In genomic region chr19:40802300-40803169, GRCh38 we compare ENCODE assay signal across 8 cellular contexts. TPM values are rescaled to one million over a fixed set of nuclear protein-coding genes. Genes with fewer than 3 reads are reported as not detected.
A peak's percentile ranks its signal among the peaks of the same experiment; 100 is the strongest.
DNase-seq lines count a peak whose midpoint lies in the region; ATAC-seq and TF ChIP-seq lines count a peak whose summit lies in the region.

No MANE protein-coding gene starts in this region.

- H3K9me3 ChIP-seq in T-helper 17 cell (ENCODE audit: control insufficient read depth, low read length, poor library complexity, severe bottlenecking) (no peaks in the 10 kb centered on the region), prostate gland (no peaks in the 10 kb centered on the region)

- peak overlapping the region; percentile 72 to 97 for H3K27ac ChIP-seq in prostate gland

- H3K4me3 ChIP-seq in GM06990 (replicated peaks; ENCODE audit: low read depth, low read length) (peak overlapping the region; percentile 50), fibroblast of mammary gland (ENCODE audit: control insufficient read depth, low read depth, low read length) (peak overlapping the region; percentile 14), prostate gland (peak overlapping the region in 1 of 2 donors; percentile 6)

- intact Hi-C loops in prostate gland (cut with DNase I), result no loop called here

- peak overlapping the region; percentile 98 for H3K4me3 Mint-ChIP-seq in T-helper 17 cell

- ATAC-seq in T-helper 17 cell, result no peak
- no peak for ATAC-seq in GM18520 (IDR thresholded peaks at IDR 0.05; ENCODE audit: unreplicated experiment)

- TF ChIP-seq CTCF in GM06990 (IDR thresholded peaks at IDR 0.05; ENCODE audit: insufficient read depth, low read length, poor library complexity, severe bottlenecking) (no peak), fibroblast of mammary gland (conservative IDR thresholded peaks at IDR 0.05; ENCODE audit: control insufficient read depth, insufficient read depth, low read depth, low read length) (no peak), prostate gland (IDR thresholded peaks at IDR 0.05) (no peak)

- H3K4me1 ChIP-seq in prostate gland (replicated peaks), result peaks cover 67% of the 10 kb centered on the region

- peak overlapping the region; percentile 98 for H3K27ac Mint-ChIP-seq in T-helper 17 cell

- TF ChIP-seq POLR2A in prostate gland (IDR thresholded peaks at IDR 0.05), result peak; percentile 24

- 12% methylated on average over 11 of the region's 11 CpGs for WGBS in prostate gland

- peaks cover 28% of the 10 kb centered on the region for H3K36me3 ChIP-seq in GM06990 (ENCODE audit: control insufficient read depth, insufficient read depth, low read length)
- peaks cover 0 to 6% of the 10 kb centered on the region in 2 donors for H3K36me3 ChIP-seq in prostate gland

- H3K27me3 Mint-ChIP-seq in T-helper 17 cell, result no peaks in the 10 kb centered on the region

- peaks cover 12% of the 10 kb centered on the region for H3K36me3 Mint-ChIP-seq in T-helper 17 cell (ENCODE audit: low read depth)

- H3K4me1 Mint-ChIP-seq in T-helper 17 cell, result peaks cover 74% of the 10 kb centered on the region

- DNase-seq in GM06990 (ENCODE audit: extremely low read depth, insufficient read length), result peak; percentile 26
- no peak for DNase-seq in T-helper 17 cell
- no peak for DNase-seq in fibroblast of mammary gland (ENCODE audit: low read depth)
- no peak for DNase-seq in prostate gland (ENCODE audit: low spot score)
- no peak for DNase-seq in NK-92 (lab: John Stamatoyannopoulos, UW; ENCODE audit: unreplicated experiment)
- no peak for DNase-seq in retina
- DNase-seq in NCI-H2029 treated with DMSO at 0.1 percent for 48 hours (lab: John Stamatoyannopoulos, UW), result no peak

- no peaks in the 10 kb centered on the region for H3K27me3 ChIP-seq in GM06990 (replicated peaks; ENCODE audit: control insufficient read depth, insufficient read depth, low read length)
- no peaks in the 10 kb centered on the region for H3K27me3 ChIP-seq in prostate gland (replicated peaks; ENCODE audit: insufficient read depth)

RNA-seq across cellular contexts. Expression of gene EGLN2, which starts 3.5 kb away (rescaled TPM):
- 100 to 1,000 TPM; 112 to 131 TPM for total RNA-seq in T-helper 17 cell
- total RNA-seq in prostate gland, result 100 to 1,000 TPM in 1 of 2 donors, 10 to 100 TPM in 1; 62.6 to 213 TPM

RNA-seq across cellular contexts. Expression of gene RAB4B, which starts 24.5 kb away (rescaled TPM):
- total RNA-seq in T-helper 17 cell (10 to 100 TPM; 52.4 to 55.4 TPM), prostate gland (10 to 100 TPM; 44.8 to 51.7 TPM)

RNA-seq across cellular contexts. Expression of gene MIA, which starts 27.2 kb away (rescaled TPM):
- total RNA-seq in T-helper 17 cell (not detected), prostate gland (1 to 10 TPM; 2.7 to 5.0 TPM)

RNA-seq across cellular contexts. Expression of gene CYP2A6, which starts 47.7 kb away (rescaled TPM):
- total RNA-seq in T-helper 17 cell, result not detected
- 1 to 10 TPM in 1 of 2 donors, not detected in 1; 1.1 TPM for total RNA-seq in prostate gland

RNA-seq across cellular contexts. Expression of gene SNRPA, which starts 51.5 kb away (rescaled TPM):
- total RNA-seq in T-helper 17 cell, result 10 to 100 TPM; 67.3 to 81.8 TPM
- total RNA-seq in prostate gland, result 10 to 100 TPM; 70.3 to 92.2 TPM
